In genomic region chr11:131678658-131679340, GRCh38 we compare ENCODE assay signal across 28 cellular contexts.
"Had no signal": no experiment of that assay in that cellular context is flagged by ENCODE, and none has a peak within 500 bp of the region (broad histone marks: within the 10 kb centered on the region; RNA-seq: fewer than 3 reads in every experiment).

No MANE protein-coding gene starts in this region.

- H3K36me3 Mint-ChIP-seq: activated CD4-positive, alpha-beta memory T cell treated with anti-CD3 and anti-CD28 coated beads for 36 hours; activated CD8-positive, alpha-beta memory T cell treated with anti-CD3 and anti-CD28 coated beads, Interleukin-2, amount 10 ng/mL, durations not matched to agents 7 days and 5 days; activated naive CD4-positive, alpha-beta T cell treated with anti-CD3 and anti-CD28 coated beads, Interleukin-2, amount 10 ng/mL, durations not matched to agents 7 days and 5 days; activated naive CD4-positive, alpha-beta T cell treated with anti-CD3 and anti-CD28 coated beads, Interleukin-2, amount 50 U/mL, for 72 hours; activated naive CD8-positive, alpha-beta T cell treated with anti-CD3 and anti-CD28 coated beads, Interleukin-2, amount 10 ng/mL, durations not matched to agents 7 days and 5 days had no signal

- H3K27me3 Mint-ChIP-seq: activated CD4-positive, alpha-beta memory T cell treated with anti-CD3 and anti-CD28 coated beads for 36 hours; activated CD4-positive, alpha-beta T cell treated with anti-CD3 and anti-CD28 coated beads, Interleukin-2, amount 10 ng/mL, durations not matched to agents 24 days and 14 days; activated CD8-positive, alpha-beta memory T cell treated with anti-CD3 and anti-CD28 coated beads, Interleukin-2, amount 10 ng/mL, durations not matched to agents 7 days and 5 days; activated naive CD8-positive, alpha-beta T cell treated with anti-CD3 and anti-CD28 coated beads, Interleukin-2, amount 10 ng/mL, durations not matched to agents 7 days and 5 days; activated T-cell treated with anti-CD3 and anti-CD28 coated beads, Interleukin-2, amount 50 U/mL, for 24 hours; central memory CD8-positive, alpha-beta T cell had no signal

- H3K27me3 ChIP-seq: ascending aorta, dorsolateral prefrontal cortex, foreskin keratinocyte, gastrocnemius medialis had no signal

- H3K9me3 Mint-ChIP-seq: activated CD4-positive, alpha-beta memory T cell treated with anti-CD3 and anti-CD28 coated beads for 36 hours; activated CD4-positive, alpha-beta T cell treated with anti-CD3 and anti-CD28 coated beads, Interleukin-2, amount 10 ng/mL, durations not matched to agents 24 days and 14 days; activated naive CD4-positive, alpha-beta T cell treated with anti-CD3 and anti-CD28 coated beads, Interleukin-2, amount 10 ng/mL, durations not matched to agents 7 days and 5 days; activated naive CD4-positive, alpha-beta T cell treated with anti-CD3 and anti-CD28 coated beads, Interleukin-2, amount 50 U/mL, for 72 hours; activated naive CD8-positive, alpha-beta T cell treated with anti-CD3 and anti-CD28 coated beads, Interleukin-2, amount 10 ng/mL, durations not matched to agents 7 days and 5 days; activated T-cell treated with anti-CD3 and anti-CD28 coated beads, Interleukin-2, amount 50 U/mL, for 24 hours; activated T-cell treated with anti-CD3 and anti-CD28 coated beads, Interleukin-2, amount 50 U/mL, for 72 hours; central memory CD8-positive, alpha-beta T cell; dendritic cell treated with granulocyte-macrophage colony-stimulating factor and Interleukin-4, amounts not matched to agents 40 ng/mL and 50 ng/mL, for 4 days had no signal

- H3K27ac ChIP-seq: ascending aorta, brain microvascular endothelial cell, coronary artery, dorsolateral prefrontal cortex, esophagus muscularis mucosa, foreskin keratinocyte, gastrocnemius medialis had no signal

- H3K36me3 ChIP-seq: ascending aorta, brain microvascular endothelial cell, esophagus muscularis mucosa, gastrocnemius medialis had no signal

- H3K4me3 Mint-ChIP-seq: activated CD4-positive, alpha-beta memory T cell treated with anti-CD3 and anti-CD28 coated beads for 36 hours; activated CD4-positive, alpha-beta T cell treated with anti-CD3 and anti-CD28 coated beads for 36 hours; activated CD4-positive, alpha-beta T cell treated with anti-CD3 and anti-CD28 coated beads, Interleukin-2, amount 10 ng/mL, durations not matched to agents 24 days and 14 days; activated CD8-positive, alpha-beta memory T cell treated with anti-CD3 and anti-CD28 coated beads, Interleukin-2, amount 10 ng/mL, durations not matched to agents 7 days and 5 days; activated CD8-positive, alpha-beta T cell treated with anti-CD3 and anti-CD28 coated beads, Interleukin-2, amount 10 ng/mL, durations not matched to agents 7 days and 5 days; activated naive CD4-positive, alpha-beta T cell treated with anti-CD3 and anti-CD28 coated beads, Interleukin-2, amount 10 ng/mL, durations not matched to agents 7 days and 5 days; activated naive CD8-positive, alpha-beta T cell treated with anti-CD3 and anti-CD28 coated beads, Interleukin-2, amount 10 ng/mL, durations not matched to agents 7 days and 5 days; activated T-cell treated with anti-CD3 and anti-CD28 coated beads, Interleukin-2, amount 50 U/mL, for 24 hours; activated T-cell treated with anti-CD3 and anti-CD28 coated beads, Interleukin-2, amount 50 U/mL, for 72 hours; central memory CD8-positive, alpha-beta T cell; dendritic cell treated with granulocyte-macrophage colony-stimulating factor and Interleukin-4, amounts not matched to agents 40 ng/mL and 50 ng/mL, for 4 days had no signal

- H3K4me1 Mint-ChIP-seq: activated CD4-positive, alpha-beta T cell treated with anti-CD3 and anti-CD28 coated beads for 36 hours; activated CD8-positive, alpha-beta memory T cell treated with anti-CD3 and anti-CD28 coated beads, Interleukin-2, amount 10 ng/mL, durations not matched to agents 7 days and 5 days; activated naive CD4-positive, alpha-beta T cell treated with anti-CD3 and anti-CD28 coated beads, Interleukin-2, amount 10 ng/mL, durations not matched to agents 7 days and 5 days; activated naive CD8-positive, alpha-beta T cell treated with anti-CD3 and anti-CD28 coated beads, Interleukin-2, amount 10 ng/mL, durations not matched to agents 7 days and 5 days; central memory CD8-positive, alpha-beta T cell had no signal

- DNase-seq: activated CD4-positive, alpha-beta memory T cell treated with anti-CD3 and anti-CD28 coated beads for 36 hours; activated CD4-positive, alpha-beta T cell treated with anti-CD3 and anti-CD28 coated beads for 36 hours; activated CD4-positive, alpha-beta T cell treated with anti-CD3 and anti-CD28 coated beads, Interleukin-2, amount 10 ng/mL, durations not matched to agents 24 days and 14 days; activated CD4-positive, CD25-positive, alpha-beta regulatory T cell; activated CD4-positive, CD25-positive, alpha-beta regulatory T cell treated with anti-CD3 and anti-CD28 coated beads, Interleukin-2, amount 50 U/mL, for 72 hours; activated CD8-positive, alpha-beta memory T cell treated with anti-CD3 and anti-CD28 coated beads, Interleukin-2, amount 10 ng/mL, durations not matched to agents 7 days and 5 days; activated CD8-positive, alpha-beta memory T cell treated with anti-CD3 and anti-CD28 coated beads, Interleukin-2, amount 50 U/mL, for 4 hours; activated CD8-positive, alpha-beta T cell treated with anti-CD3 and anti-CD28 coated beads, Interleukin-2, amount 10 ng/mL, durations not matched to agents 7 days and 5 days; activated gamma-delta T cell; activated naive CD4-positive, alpha-beta T cell; activated naive CD4-positive, alpha-beta T cell treated with anti-CD3 and anti-CD28 coated beads, Interleukin-2, amount 10 ng/mL, durations not matched to agents 7 days and 5 days; activated naive CD8-positive, alpha-beta T cell treated with anti-CD3 and anti-CD28 coated beads, Interleukin-2, amount 10 ng/mL, durations not matched to agents 7 days and 5 days; activated T-cell treated with anti-CD3 and anti-CD28 coated beads, Interleukin-2, amount 50 U/mL, for 24 hours; activated T-cell treated with anti-CD3 and anti-CD28 coated beads, Interleukin-2, amount 50 U/mL, for 72 hours; brain microvascular endothelial cell; effector memory CD4-positive, alpha-beta T cell; erythroblast; foreskin keratinocyte; gastrocnemius medialis; T-helper 2 cell had no signal

- H3K4me1 ChIP-seq: ascending aorta, foreskin keratinocyte, gastrocnemius medialis had no signal

- H3K27ac Mint-ChIP-seq: activated CD4-positive, alpha-beta memory T cell treated with anti-CD3 and anti-CD28 coated beads for 36 hours; activated CD4-positive, alpha-beta T cell treated with anti-CD3 and anti-CD28 coated beads for 36 hours; activated CD4-positive, alpha-beta T cell treated with anti-CD3 and anti-CD28 coated beads, Interleukin-2, amount 10 ng/mL, durations not matched to agents 24 days and 14 days; activated CD8-positive, alpha-beta memory T cell treated with anti-CD3 and anti-CD28 coated beads, Interleukin-2, amount 10 ng/mL, durations not matched to agents 7 days and 5 days; activated CD8-positive, alpha-beta T cell treated with anti-CD3 and anti-CD28 coated beads, Interleukin-2, amount 10 ng/mL, durations not matched to agents 7 days and 5 days; activated naive CD4-positive, alpha-beta T cell treated with anti-CD3 and anti-CD28 coated beads, Interleukin-2, amount 10 ng/mL, durations not matched to agents 7 days and 5 days; activated naive CD8-positive, alpha-beta T cell treated with anti-CD3 and anti-CD28 coated beads, Interleukin-2, amount 10 ng/mL, durations not matched to agents 7 days and 5 days; activated T-cell treated with anti-CD3 and anti-CD28 coated beads, Interleukin-2, amount 50 U/mL, for 24 hours; activated T-cell treated with anti-CD3 and anti-CD28 coated beads, Interleukin-2, amount 50 U/mL, for 72 hours; dendritic cell treated with granulocyte-macrophage colony-stimulating factor and Interleukin-4, amounts not matched to agents 40 ng/mL and 50 ng/mL, for 4 days had no signal

- FAIRE-seq: bronchial epithelial cell had no signal

- H3K9me3 ChIP-seq: ascending aorta, esophagus muscularis mucosa, gastrocnemius medialis had no signal

- H3K4me3 ChIP-seq: ascending aorta, coronary artery, dorsolateral prefrontal cortex, esophagus muscularis mucosa, gastrocnemius medialis had no signal

- ATAC-seq: activated CD4-positive, alpha-beta T cell treated with anti-CD3 and anti-CD28 coated beads for 36 hours; activated CD8-positive, alpha-beta memory T cell treated with anti-CD3 and anti-CD28 coated beads, Interleukin-2, amount 10 ng/mL, durations not matched to agents 7 days and 5 days; activated CD8-positive, alpha-beta T cell treated with anti-CD3 and anti-CD28 coated beads, Interleukin-2, amount 10 ng/mL, durations not matched to agents 7 days and 5 days; activated naive CD4-positive, alpha-beta T cell treated with anti-CD3 and anti-CD28 coated beads, Interleukin-2, amount 50 U/mL, for 72 hours; activated T-cell treated with anti-CD3 and anti-CD28 coated beads, Interleukin-2, amount 50 U/mL, for 72 hours; foreskin keratinocyte; gastrocnemius medialis had no signal
